In the genomic region with DNA sequence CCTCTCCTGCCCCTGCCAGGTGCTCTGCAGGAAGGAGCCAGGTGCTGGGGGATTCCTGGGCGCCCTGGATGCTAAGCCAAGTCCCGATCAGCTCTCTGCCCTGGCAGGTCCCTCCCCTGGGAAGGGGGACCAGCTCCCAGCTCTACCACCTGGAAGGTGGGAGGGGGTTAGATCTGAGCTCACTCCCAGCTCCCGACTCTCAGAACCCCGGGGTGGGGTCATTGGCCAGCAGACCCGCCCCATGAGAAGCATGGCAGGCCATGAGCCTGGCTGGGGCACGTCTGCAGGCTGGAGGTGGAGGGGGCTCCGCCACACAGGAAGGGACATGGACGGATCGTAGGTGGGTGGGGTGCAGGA, we compare ENCODE assay signal across 26 cellular contexts.
A peak's percentile ranks its signal among the peaks of the same experiment; 100 is the strongest.
DNase-seq lines count a peak whose midpoint lies in the region; ATAC-seq, FAIRE-seq and TF ChIP-seq lines count a peak whose summit lies in the region.
"Had no signal": no experiment of that assay in that cellular context is flagged by ENCODE, and none has a peak within 500 bp of the region (broad histone marks: within the 10 kb centered on the region; RNA-seq: fewer than 3 reads in every experiment).

No MANE protein-coding gene starts in this region.

- no peaks in the 10 kb centered on the region for H3K4me1 Mint-ChIP-seq in CD14-positive monocyte
- no peaks in the 10 kb centered on the region for H3K4me1 Mint-ChIP-seq in chondrocyte (ENCODE audit: low read depth)

- H3K27ac ChIP-seq in left ventricle myocardium inferior (replicated peaks), result no peak overlapping the region
- H3K27ac ChIP-seq: HL-60, SJCRH30 had no signal

- intact Hi-C loops in Right ventricle myocardium inferior (cut with DNase I), result no loop called here
- intact Hi-C loops in left ventricle myocardium inferior (cut with micrococcal nuclease), result no loop called here
- intact Hi-C loops in CD14-positive monocyte (cut with micrococcal nuclease), result no loop called here
- intact Hi-C loops in posterior vena cava (cut with DNase I), result no loop called here

- H3K27me3 Mint-ChIP-seq in CD14-positive monocyte (ENCODE audit: low read depth in 3 of 3), result peaks cover 5 to 12% (median 10%) of the 10 kb centered on the region in 3 donors
- peaks cover 29% of the 10 kb centered on the region for H3K27me3 Mint-ChIP-seq in chondrocyte (ENCODE audit: low read depth)

- no peak overlapping the region for H3K27ac Mint-ChIP-seq in CD14-positive monocyte
- H3K27ac Mint-ChIP-seq in chondrocyte (ENCODE audit: unreplicated experiment), result no peak overlapping the region
- H3K27ac Mint-ChIP-seq: CD8-positive, alpha-beta T cell had no signal

- no peaks in the 10 kb centered on the region for H3K36me3 Mint-ChIP-seq in CD14-positive monocyte
- peaks cover 9% of the 10 kb centered on the region for H3K36me3 Mint-ChIP-seq in chondrocyte (ENCODE audit: low read depth)

- H3K9me3 ChIP-seq in left ventricle myocardium inferior (replicated peaks), result peaks cover 21% of the 10 kb centered on the region

- TF ChIP-seq CTCF in left ventricle myocardium inferior (IDR thresholded peaks at IDR 0.05; ENCODE audit: borderline replicate concordance) (no peak), CD14-positive monocyte (IDR thresholded peaks at IDR 0.05) (no peak), chondrocyte (IDR thresholded peaks at IDR 0.05) (no peak)

- ATAC-seq in Right ventricle myocardium inferior (no peak), HG02870 (IDR thresholded peaks at IDR 0.05; ENCODE audit: unreplicated experiment) (no peak), GM21717 (IDR thresholded peaks at IDR 0.05; ENCODE audit: unreplicated experiment) (no peak)
- ATAC-seq: CD8-positive, alpha-beta T cell had no signal

- H3K4me3 Mint-ChIP-seq in CD14-positive monocyte, result no peak overlapping the region
- H3K4me3 Mint-ChIP-seq in chondrocyte (ENCODE audit: unreplicated experiment), result no peak overlapping the region
- H3K4me3 Mint-ChIP-seq: CD8-positive, alpha-beta T cell had no signal

- peaks cover 27 to 32% (median 30%) of the 10 kb centered on the region in 7 donors for H3K9me3 Mint-ChIP-seq in CD14-positive monocyte
- peaks cover 17% of the 10 kb centered on the region for H3K9me3 Mint-ChIP-seq in chondrocyte (ENCODE audit: low read depth)

- no peak overlapping the region for H3K4me3 ChIP-seq in left ventricle myocardium inferior
- H3K4me3 ChIP-seq: SJCRH30 had no signal

- no peaks in the 10 kb centered on the region for H3K36me3 ChIP-seq in left ventricle myocardium inferior
- H3K36me3 ChIP-seq: SJCRH30 had no signal

- DNase-seq in Right ventricle myocardium inferior (ENCODE audit: missing footprints) (peak; percentile 31), left ventricle myocardium inferior (no peak), CD14-positive monocyte (ENCODE audit: low spot score) (peak; percentile 29), chondrocyte (ENCODE audit: low spot score) (peak; percentile 78), posterior vena cava (ENCODE audit: low spot score) (peak; percentile 74), HTR-8/SVneo (ENCODE audit: insufficient read length, low spot score) (no peak)
- DNase-seq: C1 segment of cervical spinal cord, DMS 273 treated with DMSO at 0.1 percent for 48 hours, DMS79 treated with DMSO at 0.1 percent for 48 hours, GF-D8, GOT3, NCI-H1092, NCI-H1436 treated with DMSO at 0.1 percent for 48 hours, NCI-H1930, NCI-H2107, NCI-H446, NCI-H524 treated with DMSO at 0.1 percent for 48 hours, NCI-H774, SJCRH30 had no signal

- FAIRE-seq in HTR-8/SVneo (lab: Jason Lieb, UNC), result no peak
- FAIRE-seq: A204.1, GM12891, RCC 7860 had no signal

- peaks cover 76% of the 10 kb centered on the region for H3K27me3 ChIP-seq in left ventricle myocardium inferior (ENCODE audit: low read depth)
- H3K27me3 ChIP-seq: SJCRH30 had no signal

- H3K4me1 ChIP-seq in left ventricle myocardium inferior, result no peaks in the 10 kb centered on the region

Comparison
In these comparisons a context has a peak if more than half of its experiments do, and no peak if none do; other contexts are left out.
1. DNase-seq: peak in Right ventricle myocardium inferior (single experiment), CD14-positive monocyte (single experiment), chondrocyte (single experiment) and posterior vena cava (single experiment); none in left ventricle myocardium inferior (single experiment) and HTR-8/SVneo (single experiment).